8 cellular contexts compared by ENCODE assay signal in the genomic region with DNA sequence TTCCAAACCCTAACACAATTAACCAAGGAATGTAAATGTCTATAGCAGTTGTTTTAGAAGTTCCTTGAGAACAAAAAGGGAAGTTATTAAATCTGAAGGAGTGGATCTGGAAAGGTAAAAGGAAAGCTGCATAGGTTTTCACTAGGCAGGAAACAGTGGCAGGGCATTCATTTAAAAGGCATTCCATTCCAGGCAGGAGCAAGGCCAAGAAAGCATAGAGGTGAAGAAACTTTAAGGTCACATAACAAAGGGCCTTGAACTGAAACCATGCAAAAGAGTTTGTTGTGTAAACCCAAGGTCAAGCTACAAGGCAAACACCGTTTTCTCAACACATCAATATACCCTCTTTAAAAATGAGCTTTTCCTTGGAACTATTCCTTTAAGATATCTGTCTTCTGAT. TPM values are rescaled to one million over a fixed set of nuclear protein-coding genes. Genes with fewer than 3 reads are reported as not detected.
DNase-seq lines count a peak whose midpoint lies in the region; ATAC-seq and TF ChIP-seq lines count a peak whose summit lies in the region.

No MANE protein-coding gene starts in this region.

- TF ChIP-seq CTCF in WI38 (IDR thresholded peaks at IDR 0.05; ENCODE audit: low read depth, low read length) = no peak
- no peak for TF ChIP-seq CTCF in heart right ventricle (IDR thresholded peaks at IDR 0.05)

- peak in 6 of 8 donors; percentile 13 to 52 (median 28) for ATAC-seq in heart right ventricle
- no peak for ATAC-seq in HG03095 (IDR thresholded peaks at IDR 0.05; ENCODE audit: unreplicated experiment)
- no peak for ATAC-seq in HG02763 (IDR thresholded peaks at IDR 0.05; ENCODE audit: unreplicated experiment)
- ATAC-seq in GM21423 (IDR thresholded peaks at IDR 0.05; ENCODE audit: unreplicated experiment) = no peak

- WGBS in heart right ventricle, 2 donors = 42 to 45% methylated on average over 1 of the region's 1 CpG

- no peaks in the 10 kb centered on the region for H3K9me3 ChIP-seq in heart right ventricle

- no peaks in the 10 kb centered on the region for H3K27me3 ChIP-seq in H7 (ENCODE audit: control insufficient read depth, insufficient read depth, low read length)
- no peaks in the 10 kb centered on the region for H3K27me3 ChIP-seq in heart right ventricle
- H3K27me3 ChIP-seq in rectal smooth muscle tissue (ENCODE audit: control insufficient read depth, insufficient read depth, low read length) = no peaks in the 10 kb centered on the region

- peak overlapping the region; percentile 85 for H3K4me3 ChIP-seq in H7 (ENCODE audit: insufficient read depth, low read depth, low read length)
- H3K4me3 ChIP-seq in WI38 (ENCODE audit: low read depth, low read length) = peak overlapping the region; percentile 86
- peak overlapping the region; percentile 47 to 85 (median 67) for H3K4me3 ChIP-seq in heart right ventricle
- H3K4me3 ChIP-seq in rectal smooth muscle tissue (ENCODE audit: low read length) = peak overlapping the region; percentile 99

- H3K27ac ChIP-seq in heart right ventricle (peak overlapping the region; percentile 55 to 95 (median 91)), rectal smooth muscle tissue (ENCODE audit: low read depth, low read length) (peak overlapping the region; percentile 94)

- DNase-seq in H7 (peak; percentile 16), heart right ventricle (no peak)
- DNase-seq in stimulated activated CD4-positive, alpha-beta T cell treated with anti-CD3 and anti-CD28 coated beads, Interleukin-4, amount 100 ng/mL, for 4 hours = no peak

- peaks cover 3 to 25% (median 20%) of the 10 kb centered on the region in 9 donors for H3K4me1 ChIP-seq in heart right ventricle
- H3K4me1 ChIP-seq in rectal smooth muscle tissue (ENCODE audit: control insufficient read depth, insufficient read depth, low read length) = no peaks in the 10 kb centered on the region

- H3K9ac ChIP-seq in rectal smooth muscle tissue (ENCODE audit: low read length) = peak overlapping the region; percentile 86

- peaks cover 3% of the 10 kb centered on the region for H3K36me3 ChIP-seq in H7 (replicated peaks; ENCODE audit: control insufficient read depth, insufficient read depth, low read length)
- no peaks in the 10 kb centered on the region for H3K36me3 ChIP-seq in heart right ventricle
- no peaks in the 10 kb centered on the region for H3K36me3 ChIP-seq in rectal smooth muscle tissue (ENCODE audit: control insufficient read depth, insufficient read depth, low read length)

- intact Hi-C loops in heart right ventricle (cut with DNase I) = loop anchor here in 4 of 10 donors (5.0 to 10.0 kb wide), 2 partner anchors 230 to 233 kb away; a partner anchor contains a TSS

RNA-seq across cellular contexts. Expression of a gene that starts 0.8 kb away (rescaled TPM):
- total RNA-seq in H7 (2014; rRNA removed; shearing (Covaris generic)) = 15.4 and 19.4 TPM in 2 replicates
- 1 to 10 TPM in 1 of 10 donors, under 1 TPM in 9; 0.07 to 2.2 (median 0.23) TPM for total RNA-seq in heart right ventricle
- polyA plus RNA-seq in heart right ventricle = under 1 TPM; 0.04 to 0.07 TPM

Comparison
In these comparisons a context has a peak if more than half of its experiments do, and no peak if none do; other contexts are left out.
1. ATAC-seq: peak in heart right ventricle (6 of 8); none in HG03095 (single experiment), HG02763 (single experiment) and GM21423 (single experiment).
2. Peak in every context shown above with its lines, with median percentiles within 50 percentile points of each other: H3K4me3 ChIP-seq.